18 cellular contexts compared by ENCODE assay signal in genomic region chr20:11499235-11499634, GRCh38.
DNase-seq lines count a peak whose midpoint lies in the region; TF ChIP-seq lines count a peak whose summit lies in the region.
"Had no signal": no experiment of that assay in that cellular context is flagged by ENCODE, and none has a peak within 500 bp of the region (broad histone marks: within the 10 kb centered on the region; RNA-seq: fewer than 3 reads in every experiment).

No MANE protein-coding gene starts in this region.

- H3K4me3 ChIP-seq in kidney epithelial cell (ENCODE audit: low read depth, low read length) (no peak overlapping the region), smooth muscle cell (no peak overlapping the region)
- H3K4me3 ChIP-seq: SJSA1 had no signal

- H3K27ac ChIP-seq in smooth muscle cell (ENCODE audit: low read depth) = peak overlapping the region; percentile 11
- H3K27ac ChIP-seq: SJSA1 had no signal

- H3K27me3 ChIP-seq in kidney epithelial cell (ENCODE audit: control insufficient read depth, insufficient read depth, low read length) = no peaks in the 10 kb centered on the region
- no peaks in the 10 kb centered on the region for H3K27me3 ChIP-seq in smooth muscle cell (ENCODE audit: low read depth)
- H3K27me3 ChIP-seq: SJSA1 had no signal

- H3K4me1 ChIP-seq in smooth muscle cell (ENCODE audit: low read depth) = peaks cover 29% of the 10 kb centered on the region

- no peaks in the 10 kb centered on the region for H3K9me3 ChIP-seq in smooth muscle cell (replicated peaks; ENCODE audit: low read depth)
- H3K9me3 ChIP-seq: SJSA1 had no signal

- no peaks in the 10 kb centered on the region for H3F3A ChIP-seq in smooth muscle cell (ENCODE audit: low read depth)

- H3K79me2 ChIP-seq in smooth muscle cell (ENCODE audit: low read depth) = no peaks in the 10 kb centered on the region

- 17% methylated on average over 4 of the region's 4 CpGs for WGBS in smooth muscle cell (ENCODE audit: low lambda C conversion rate)

- TF ChIP-seq CTCF in kidney epithelial cell (IDR thresholded peaks at IDR 0.05; ENCODE audit: insufficient read depth, low read length, poor library complexity, severe bottlenecking) (no peak), smooth muscle cell (IDR thresholded peaks at IDR 0.05; ENCODE audit: borderline replicate concordance, insufficient read depth, poor library complexity, severe bottlenecking) (no peak)

- peak overlapping the region; percentile 42 for H3K4me2 ChIP-seq in smooth muscle cell

- H3K9ac ChIP-seq in smooth muscle cell (ENCODE audit: low read depth) = no peak overlapping the region

- no peaks in the 10 kb centered on the region for H3K36me3 ChIP-seq in kidney epithelial cell (ENCODE audit: control insufficient read depth, insufficient read depth, low read length)
- H3K36me3 ChIP-seq in smooth muscle cell (ENCODE audit: low read depth) = no peaks in the 10 kb centered on the region
- H3K36me3 ChIP-seq: SJSA1 had no signal

- DNase-seq in EL (peak; percentile 16), amniotic epithelial cell (ENCODE audit: low read depth) (peak; percentile 59), kidney epithelial cell (ENCODE audit: low read depth) (peak; percentile 28), smooth muscle cell (lab: John Stamatoyannopoulos, UW; ENCODE audit: unreplicated experiment) (no peak), NCI-H510A (lab: John Stamatoyannopoulos, UW) (no peak), activated gamma-delta T cell (lab: John Stamatoyannopoulos, UW) (no peak), GF-D8 (lab: John Stamatoyannopoulos, UW) (no peak)
- DNase-seq: Calu3; CD4-positive, CD25-positive, alpha-beta regulatory T cell; DMS53; H9; MV-4-11; NCI-H1417 treated with DMSO at 0.1 percent for 48 hours; NCI-H1930; NCI-H2171; NCI-H446; OCI-M1 had no signal

- no peak overlapping the region for H2AFZ ChIP-seq in smooth muscle cell (ENCODE audit: low read depth)

- no peaks in the 10 kb centered on the region for H4K20me1 ChIP-seq in smooth muscle cell (ENCODE audit: low read depth)

Comparison
In these comparisons a context has a peak if more than half of its experiments do, and no peak if none do; other contexts are left out.
1. DNase-seq: peak in EL (single experiment), amniotic epithelial cell (single experiment) and kidney epithelial cell (single experiment); none in smooth muscle cell (single experiment), NCI-H510A (single experiment), activated gamma-delta T cell (single experiment) and GF-D8 (single experiment).